9 cellular contexts compared by ENCODE assay signal in the genomic region with DNA sequence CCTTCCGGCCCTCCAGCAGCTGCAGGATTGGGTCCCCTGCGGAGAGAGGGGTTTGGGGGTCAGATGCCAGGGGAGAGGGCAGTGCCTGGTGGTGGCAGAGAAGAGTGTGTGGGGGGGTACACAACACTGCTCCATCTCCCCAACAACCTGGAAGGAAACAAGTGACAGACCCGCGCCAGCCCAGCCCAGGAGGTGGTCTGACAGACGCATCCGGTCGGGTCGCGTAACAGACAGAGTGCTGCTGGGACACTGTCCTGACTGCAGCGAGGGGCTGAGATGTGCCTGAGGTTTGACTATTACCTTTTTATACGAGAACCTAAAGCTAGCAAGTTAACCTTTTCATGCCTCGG. TPM values are rescaled to one million over a fixed set of nuclear protein-coding genes. Genes with fewer than 3 reads are reported as not detected.
A peak's percentile ranks its signal among the peaks of the same experiment; 100 is the strongest.
DNase-seq lines count a peak whose midpoint lies in the region; ATAC-seq and TF ChIP-seq lines count a peak whose summit lies in the region.
"Had no signal": no experiment of that assay in that cellular context is flagged by ENCODE, and none has a peak within 500 bp of the region (broad histone marks: within the 10 kb centered on the region; RNA-seq: fewer than 3 reads in every experiment).

No MANE protein-coding gene starts in this region.

- peak overlapping the region; percentile 53 for H3K4me3 ChIP-seq in BE2C (ENCODE audit: low read depth, low read length)
- H3K4me3 ChIP-seq in neural progenitor cell, result peak overlapping the region; percentile 37

- CTCF ChIA-PET in GM10248 (lab: Yijun Ruan, JAX), result interaction anchor here (1.0 to 11.5 kb wide), 14 partner anchors 8 to 74 kb away, joined by 3 to 135 read pairs (median 16); partner anchors contain the start of genes GALK1, UNC13D, UNK and WBP2

- H3K27ac Mint-ChIP-seq in IgD-negative memory B cell (peak overlapping the region in 2 of 3 donors; percentile 80 to 94), chondrocyte (ENCODE audit: unreplicated experiment) (peak overlapping the region; percentile 8), neural progenitor cell (peak overlapping the region; percentile 66)

- peak overlapping the region; percentile 95 for H2AFZ ChIP-seq in neural progenitor cell (replicated peaks)

- H4K20me1 ChIP-seq in neural progenitor cell (ENCODE audit: low read depth), result no peaks in the 10 kb centered on the region

- TF ChIP-seq CTCF in BE2C (IDR thresholded peaks at IDR 0.05; ENCODE audit: low read depth, low read length) (no peak), chondrocyte (IDR thresholded peaks at IDR 0.05) (no peak), neural progenitor cell (IDR thresholded peaks at IDR 0.05) (no peak), GM10248 (IDR thresholded peaks at IDR 0.05; ENCODE audit: control extremely low read depth, extremely low read depth, low read depth, missing control alignments) (no peak)

- peaks cover 2 to 9% (median 5%) of the 10 kb centered on the region in 3 donors for H3K4me1 Mint-ChIP-seq in IgD-negative memory B cell
- H3K4me1 Mint-ChIP-seq in chondrocyte (ENCODE audit: low read depth), result peaks cover 30% of the 10 kb centered on the region
- peaks cover 21% of the 10 kb centered on the region for H3K4me1 Mint-ChIP-seq in neural progenitor cell

- H3K27me3 Mint-ChIP-seq in IgD-negative memory B cell, result no peaks in the 10 kb centered on the region
- no peaks in the 10 kb centered on the region for H3K27me3 Mint-ChIP-seq in chondrocyte (ENCODE audit: low read depth)
- H3K27me3 Mint-ChIP-seq in neural progenitor cell (ENCODE audit: insufficient read depth, low read depth), result peaks cover 7% of the 10 kb centered on the region

- no peak overlapping the region for H3K27ac ChIP-seq in neural progenitor cell

- no peak overlapping the region for H3K9ac ChIP-seq in neural progenitor cell

- H3K36me3 ChIP-seq in BE2C, result peaks cover 3% of the 10 kb centered on the region; the same call in 1 of the 2 replicates
- no peaks in the 10 kb centered on the region for H3K36me3 ChIP-seq in neural progenitor cell

- H3K4me3 Mint-ChIP-seq in IgD-negative memory B cell (peak overlapping the region in 3 of 4 donors; percentile 61 to 68 (median 65)), chondrocyte (ENCODE audit: unreplicated experiment) (no peak overlapping the region), neural progenitor cell (peak overlapping the region; percentile 50)

- H3K9me3 Mint-ChIP-seq in IgD-negative memory B cell (no peaks in the 10 kb centered on the region), chondrocyte (ENCODE audit: low read depth) (no peaks in the 10 kb centered on the region), neural progenitor cell (no peaks in the 10 kb centered on the region)

- H3K9me3 ChIP-seq in BE2C (no peaks in the 10 kb centered on the region), neural progenitor cell (ENCODE audit: low read depth) (no peaks in the 10 kb centered on the region)
- H3K9me3 ChIP-seq: left lung had no signal

- POLR2A ChIA-PET in GM10248 (lab: Yijun Ruan, JAX), result interaction anchor here (1.0 to 3.0 kb wide), 2 partner anchors 48 to 51 kb away, joined by 5 to 13 read pairs; a partner anchor contains a TSS

- DNase-seq in BE2C, result no peak
- DNase-seq in chondrocyte (ENCODE audit: low spot score), result no peak
- DNase-seq in neural progenitor cell (ENCODE audit: low spot score), result no peak
- DNase-seq in superior temporal gyrus (ENCODE audit: extremely low spot score), result no peak
- no peak for DNase-seq in GM19238 (ENCODE audit: insufficient read length, low spot score)
- DNase-seq in GM10248 (ENCODE audit: extremely low spot score), result no peak

- peak overlapping the region; percentile 70 for H3K4me2 ChIP-seq in neural progenitor cell

- no peaks in the 10 kb centered on the region for H3K79me2 ChIP-seq in neural progenitor cell (ENCODE audit: low read depth)

- peaks cover 24% of the 10 kb centered on the region for H3F3A ChIP-seq in neural progenitor cell (ENCODE audit: low read depth)

- peaks cover 2% of the 10 kb centered on the region for H3K36me3 Mint-ChIP-seq in IgD-negative memory B cell
- peaks cover 2% of the 10 kb centered on the region for H3K36me3 Mint-ChIP-seq in chondrocyte (ENCODE audit: low read depth)
- H3K36me3 Mint-ChIP-seq in neural progenitor cell, result peaks cover 3% of the 10 kb centered on the region

- no peaks in the 10 kb centered on the region for H3K27me3 ChIP-seq in BE2C
- H3K27me3 ChIP-seq in neural progenitor cell, result no peaks in the 10 kb centered on the region
- H3K27me3 ChIP-seq: left lung had no signal

- H3K4me1 ChIP-seq in BE2C (peaks cover 22% of the 10 kb centered on the region), neural progenitor cell (peaks cover 24% of the 10 kb centered on the region)

- no peak for ATAC-seq in HG02870 (IDR thresholded peaks at IDR 0.05; ENCODE audit: unreplicated experiment)

RNA-seq across cellular contexts. Expression of gene UNC13D, which starts 16.2 kb away (rescaled TPM):
- 23.0 TPM for polyA plus RNA-seq in BE2C (2012; ENCODE audit: insufficient read depth, insufficient read length, low read depth)
- 42.0 TPM for polyA plus RNA-seq in IgD-negative memory B cell
- total RNA-seq in chondrocyte (1.1 to 3.1 TPM (median 1.5 TPM) in 3 replicates), neural progenitor cell (ENCODE audit: low replicate concordance) (0.09 and 0.96 TPM in 2 replicates)

RNA-seq across cellular contexts. Expression of gene WBP2, which starts 27.1 kb away (rescaled TPM):
- polyA plus RNA-seq in BE2C (2012; ENCODE audit: insufficient read depth, insufficient read length, low read depth), result 228 TPM
- 131 TPM for polyA plus RNA-seq in IgD-negative memory B cell
- total RNA-seq in chondrocyte (45.0 to 62.5 TPM (median 56.5 TPM) in 3 replicates), neural progenitor cell (ENCODE audit: low replicate concordance) (20.9 and 23.8 TPM in 2 replicates)

RNA-seq across cellular contexts. Expression of gene UNK, which starts 43.4 kb away (rescaled TPM):
- 27.3 TPM for polyA plus RNA-seq in BE2C (2012; ENCODE audit: insufficient read depth, insufficient read length, low read depth)
- 28.6 TPM for polyA plus RNA-seq in IgD-negative memory B cell
- total RNA-seq in chondrocyte (20.9 to 35.8 TPM (median 21.0 TPM) in 3 replicates), neural progenitor cell (ENCODE audit: low replicate concordance) (38.5 and 43.0 TPM in 2 replicates)

RNA-seq across cellular contexts. Expression of gene TRIM47, which starts 50.4 kb away (rescaled TPM):
- 35.9 TPM for polyA plus RNA-seq in BE2C (2012; ENCODE audit: insufficient read depth, insufficient read length, low read depth)
- 12.4 TPM for polyA plus RNA-seq in IgD-negative memory B cell
- 33.9 to 50.6 TPM (median 46.3 TPM) in 3 replicates for total RNA-seq in chondrocyte
- total RNA-seq in neural progenitor cell (ENCODE audit: low replicate concordance), result 0.90 and 1.3 TPM in 2 replicates

Comparison
In these comparisons a context has a peak if more than half of its experiments do, and no peak if none do; other contexts are left out.
1. H3K27ac Mint-ChIP-seq: peak in every context shown above with its lines; median percentile 87 in IgD-negative memory B cell; 66 in neural progenitor cell; 8 in chondrocyte.